ENCODE assay signal across 15 cellular contexts in genomic region chr14:93009471-93010117, GRCh38.
DNase-seq lines count a peak whose midpoint lies in the region; ATAC-seq, FAIRE-seq and TF ChIP-seq lines count a peak whose summit lies in the region.
"Had no signal": no experiment of that assay in that cellular context is flagged by ENCODE, and none has a peak within 500 bp of the region (broad histone marks: within the 10 kb centered on the region; RNA-seq: fewer than 3 reads in every experiment).

No MANE protein-coding gene starts in this region.

- H3K27me3 Mint-ChIP-seq in activated T-helper 1 cell treated with anti-CD3 and anti-CD28 coated beads, Interleukin-12 subunit alpha, Interleukin-12 subunit beta, Interleukin-2, Interleukin-4 antibody, amounts not matched to agents 30 ng/mL and 10 ng/mL and 1 ng/mL, durations not matched to agents 14 hours and 24 hours and 36 hours (ENCODE audit: insufficient read depth) = no peaks in the 10 kb centered on the region

- H2BK120ac ChIP-seq in H1 (replicated peaks; ENCODE audit: low read depth, low read length) (no peak overlapping the region), mesenchymal stem cell (ENCODE audit: low read depth, low read length) (no peak overlapping the region)

- H3K4me3 ChIP-seq in H1 (ENCODE audit: extremely low read depth in 1 of 4, insufficient read depth in 2 of 4, low read depth in 3 of 4, low read length in 4 of 4) = no peak overlapping the region
- H3K4me3 ChIP-seq in mesenchymal stem cell (ENCODE audit: insufficient read depth in 1 of 2, low read depth in 1 of 2, low read length in 2 of 2) = no peak overlapping the region

- no peak overlapping the region for H3K9ac ChIP-seq in H1 (replicated peaks in 1 of 4; ENCODE audit: extremely low read depth in 1 of 4, low read depth in 3 of 4, low read length in 3 of 4)
- peak overlapping the region; percentile 9 for H3K9ac ChIP-seq in mesenchymal stem cell (ENCODE audit: low read length)

- H2AK5ac ChIP-seq in H1 (ENCODE audit: low read depth, low read length) (no peak overlapping the region), mesenchymal stem cell (ENCODE audit: low read length, severe bottlenecking) (no peak overlapping the region)

- CTCF ChIA-PET in H1 (lab: Charles Lee; ENCODE audit: partially characterized antibody) = interaction anchor here (0.7 to 2.0 kb wide), 3 partner anchors 10 to 65 kb away, joined by 3 to 4 read pairs (median 4); no protein-coding TSS in a partner anchor

- peak overlapping the region; percentile 53 for H4K8ac ChIP-seq in H1 (ENCODE audit: extremely low read depth, insufficient read depth, low read length)
- no peak overlapping the region for H4K8ac ChIP-seq in mesenchymal stem cell (ENCODE audit: low read length)

- H2BK15ac ChIP-seq in H1 (ENCODE audit: low read length) = no peak overlapping the region
- no peak overlapping the region for H2BK15ac ChIP-seq in mesenchymal stem cell (ENCODE audit: low read depth, poor library complexity, severe bottlenecking)

- H3K27me3 ChIP-seq in H1 (replicated peaks in 1 of 4; ENCODE audit: control insufficient read depth in 3 of 4, extremely low read depth in 1 of 4, insufficient read depth in 3 of 4, low read length in 3 of 4) = no peaks in the 10 kb centered on the region
- no peaks in the 10 kb centered on the region for H3K27me3 ChIP-seq in mesenchymal stem cell (ENCODE audit: control insufficient read depth in 1 of 2, insufficient read depth in 1 of 2, low read length in 2 of 2)

- H3K4me3 Mint-ChIP-seq in activated T-helper 1 cell treated with anti-CD3 and anti-CD28 coated beads, Interleukin-12 subunit alpha, Interleukin-12 subunit beta, Interleukin-2, Interleukin-4 antibody, amounts not matched to agents 30 ng/mL and 10 ng/mL and 1 ng/mL, durations not matched to agents 14 hours and 24 hours and 36 hours = no peak overlapping the region

- no peaks in the 10 kb centered on the region for H3K9me3 Mint-ChIP-seq in activated T-helper 1 cell treated with anti-CD3 and anti-CD28 coated beads, Interleukin-12 subunit alpha, Interleukin-12 subunit beta, Interleukin-2, Interleukin-4 antibody, amounts not matched to agents 30 ng/mL and 10 ng/mL and 1 ng/mL, durations not matched to agents 14 hours and 24 hours and 36 hours

- FAIRE-seq in H1 (lab: Jason Lieb, UNC) = no peak
- FAIRE-seq in GM12892 (lab: Jason Lieb, UNC) = no peak
- FAIRE-seq: colon had no signal

- ATAC-seq in HG02588 (IDR thresholded peaks at IDR 0.05; ENCODE audit: unreplicated experiment) = no peak
- ATAC-seq: Panc1 had no signal

- no peak for TF ChIP-seq RAD21 in H1 (IDR thresholded peaks at IDR 0.05 in 1 of 2, conservative IDR thresholded peaks at IDR 0.05 in 1 of 2; ENCODE audit: low read depth in 2 of 2, low read length in 2 of 2)

- H3K4me1 ChIP-seq in H1 (replicated peaks in 1 of 4; ENCODE audit: control insufficient read depth in 3 of 4, insufficient read depth in 4 of 4, low read length in 3 of 4) (peaks cover 0 to 10% (median 4%) of the 10 kb centered on the region in 4 experiments; a peak in 4 of 7 replicates), mesenchymal stem cell (ENCODE audit: control insufficient read depth, insufficient read depth, low read depth, low read length) (peaks cover 47% of the 10 kb centered on the region)

- intact Hi-C loops in posterior vena cava (cut with DNase I) = loop anchor here in 1 of 2 donors (5.0 kb wide), 1 partner anchor 733 kb away; no protein-coding TSS in a partner anchor
- intact Hi-C loops in activated T-helper 1 cell treated with anti-CD3 and anti-CD28 coated beads, Interleukin-12 subunit alpha, Interleukin-12 subunit beta, Interleukin-2, Interleukin-4 antibody, amounts not matched to agents 30 ng/mL and 10 ng/mL and 1 ng/mL, durations not matched to agents 14 hours and 24 hours and 36 hours (cut with micrococcal nuclease) = no loop called here

- POLR2A ChIA-PET in H1 (lab: Charles Lee; ENCODE audit: partially characterized antibody) = no interaction called here

- no peaks in the 10 kb centered on the region for H3K9me3 ChIP-seq in H1 (ENCODE audit: insufficient read depth in 2 of 2, low read depth in 1 of 2, low read length in 1 of 2)
- no peaks in the 10 kb centered on the region for H3K9me3 ChIP-seq in mesenchymal stem cell (ENCODE audit: control insufficient read depth, low read length)

- TF ChIP-seq POLR2A in H1 (IDR thresholded peaks at IDR 0.05; ENCODE audit: control extremely low read depth in 1 of 2, low read depth in 2 of 2, low read length in 2 of 2) (no peak), GM12892 (IDR thresholded peaks at IDR 0.05; ENCODE audit: low read depth, low read length) (no peak)

- peak overlapping the region; percentile 35; the same call in 1 of the 2 replicates for H2BK5ac ChIP-seq in H1 (ENCODE audit: low read depth, low read length)
- no peak overlapping the region for H2BK5ac ChIP-seq in mesenchymal stem cell (ENCODE audit: low read depth, low read length, poor library complexity, severe bottlenecking)

- H3K36me3 Mint-ChIP-seq in activated T-helper 1 cell treated with anti-CD3 and anti-CD28 coated beads, Interleukin-12 subunit alpha, Interleukin-12 subunit beta, Interleukin-2, Interleukin-4 antibody, amounts not matched to agents 30 ng/mL and 10 ng/mL and 1 ng/mL, durations not matched to agents 14 hours and 24 hours and 36 hours (ENCODE audit: low read depth) = no peaks in the 10 kb centered on the region

- H3K36me3 ChIP-seq in H1 (ENCODE audit: control insufficient read depth in 2 of 4, insufficient read depth in 4 of 4, low read length in 3 of 4) (no peaks in the 10 kb centered on the region; a peak in 2 of 8 replicates), mesenchymal stem cell (ENCODE audit: control insufficient read depth in 1 of 2, insufficient read depth in 2 of 2, low read depth in 1 of 2, low read length in 2 of 2) (peaks cover 0 to 5% of the 10 kb centered on the region in 2 experiments)

- no peak overlapping the region for H3K56ac ChIP-seq in H1 (replicated peaks; ENCODE audit: insufficient read length, low read depth, low read length)

- H3K79me1 ChIP-seq in H1 (ENCODE audit: low read depth, low read length) (peaks cover 19% of the 10 kb centered on the region), mesenchymal stem cell (replicated peaks; ENCODE audit: low read length, poor library complexity, severe bottlenecking) (no peaks in the 10 kb centered on the region)

- no peak for TF ChIP-seq CTCF in H1 (IDR thresholded peaks at IDR 0.05; ENCODE audit: control extremely low read depth in 1 of 3, insufficient read depth in 1 of 3, low read depth in 1 of 3, low read length in 3 of 3)

- no peak overlapping the region for H3K23ac ChIP-seq in H1 (ENCODE audit: insufficient read length)
- no peak overlapping the region for H3K23ac ChIP-seq in mesenchymal stem cell (ENCODE audit: low read length in 2 of 2)

- H2BK12ac ChIP-seq in H1 (ENCODE audit: low read depth, low read length) = no peak overlapping the region
- H2BK12ac ChIP-seq in mesenchymal stem cell (ENCODE audit: low read length in 2 of 2) = no peak overlapping the region

- no peak overlapping the region for H2BK20ac ChIP-seq in H1 (ENCODE audit: low read length)

- no peak overlapping the region for H4K5ac ChIP-seq in H1 (ENCODE audit: insufficient read length, low read depth, low read length)

- H3K4ac ChIP-seq in H1 (replicated peaks; ENCODE audit: insufficient read length, low read depth, low read length) (no peak overlapping the region), mesenchymal stem cell (ENCODE audit: low read depth in 1 of 2, low read length in 2 of 2) (no peak overlapping the region)

- peaks cover 20 to 28% of the 10 kb centered on the region in 2 experiments for H4K20me1 ChIP-seq in H1 (replicated peaks in 1 of 2; ENCODE audit: control insufficient read depth in 1 of 2, insufficient read depth in 2 of 2, low read length in 2 of 2)

- no peaks in the 10 kb centered on the region for H3K23me2 ChIP-seq in H1 (ENCODE audit: low read depth, low read length)

- DNase-seq in NCI-H69 (lab: John Stamatoyannopoulos, UW) (peak; percentile 11), H1 (ENCODE audit: low read depth in 1 of 2, low spot score in 2 of 2) (no peak), mesenchymal stem cell (no peak), superior temporal gyrus (ENCODE audit: extremely low spot score) (peak; percentile 95), posterior vena cava (ENCODE audit: low spot score) (no peak), GM12892 (ENCODE audit: insufficient read length) (no peak)
- no peak for DNase-seq in activated T-helper 1 cell treated with anti-CD3 and anti-CD28 coated beads, Interleukin-12 subunit alpha, Interleukin-12 subunit beta, Interleukin-2, Interleukin-4 antibody, amounts not matched to agents 30 ng/mL and 10 ng/mL and 1 ng/mL, durations not matched to agents 14 hours and 24 hours and 36 hours (ENCODE audit: low spot score)
- DNase-seq: activated CD4-positive, alpha-beta T cell treated with anti-CD3 and anti-CD28 coated beads for 1 hour; activated naive CD4-positive, alpha-beta T cell treated with Interleukin-2 at 50 U/mL for 16 hours; DMS53; IMR-90; stimulated activated naive CD4-positive, alpha-beta T cell treated with Interleukin-2 at 50 U/mL for 16 hours had no signal

- H3K4me1 Mint-ChIP-seq in activated T-helper 1 cell treated with anti-CD3 and anti-CD28 coated beads, Interleukin-12 subunit alpha, Interleukin-12 subunit beta, Interleukin-2, Interleukin-4 antibody, amounts not matched to agents 30 ng/mL and 10 ng/mL and 1 ng/mL, durations not matched to agents 14 hours and 24 hours and 36 hours (ENCODE audit: low read depth) = peaks cover 12% of the 10 kb centered on the region

- 93% methylated on average over 17 of the region's 17 CpGs; no CpG with 5 or more reads in 1 of the 2 experiments for whole genome bisulfite sequencing in H1 (ENCODE audit: extremely low coverage in 1 of 2, insufficient coverage in 1 of 2, insufficient read length in 1 of 2, insufficient replicate concordance in 2 of 2, low coverage in 1 of 2, low lambda C conversion rate in 2 of 2, missing lambda C conversion rate in 1 of 2), 2 experiments
- WGBS in mesenchymal stem cell = 81% methylated on average over 17 of the region's 17 CpGs

- H4K91ac ChIP-seq in H1 (replicated peaks; ENCODE audit: insufficient read length, low read length) (no peak overlapping the region), mesenchymal stem cell (ENCODE audit: low read length) (no peak overlapping the region)

- H3K4me2 ChIP-seq in H1 (ENCODE audit: insufficient read depth in 1 of 2, low read depth in 2 of 2, low read length in 2 of 2) = no peak overlapping the region
- no peak overlapping the region for H3K4me2 ChIP-seq in mesenchymal stem cell (ENCODE audit: low read length, poor library complexity, severe bottlenecking)

- H3K18ac ChIP-seq in H1 (ENCODE audit: extremely low read depth, low read length) (no peak overlapping the region), mesenchymal stem cell (ENCODE audit: low read depth in 1 of 2, low read length in 2 of 2) (no peak overlapping the region)

- TF ChIP-seq EP300 in H1 (IDR thresholded peaks at IDR 0.05; ENCODE audit: borderline replicate concordance in 1 of 2, low read depth in 2 of 2, low read length in 2 of 2) = no peak

- peaks cover 0 to 71% of the 10 kb centered on the region in 2 experiments; a peak in 2 of 4 replicates for H3K79me2 ChIP-seq in H1 (ENCODE audit: control insufficient read depth in 1 of 2, insufficient read depth in 2 of 2, low read length in 2 of 2)

- H2AFZ ChIP-seq in H1 (ENCODE audit: low read length) (no peak overlapping the region), mesenchymal stem cell (ENCODE audit: low read depth, low read length) (no peak overlapping the region)

- H3K27ac ChIP-seq in H1 (ENCODE audit: low read depth, low read length) (no peak overlapping the region), mesenchymal stem cell (ENCODE audit: low read length, poor library complexity, severe bottlenecking) (no peak overlapping the region)

- no peak overlapping the region for H3K14ac ChIP-seq in H1 (ENCODE audit: insufficient read length)
- H3K14ac ChIP-seq in mesenchymal stem cell (ENCODE audit: low read length in 2 of 2) = no peak overlapping the region

- no peak overlapping the region for H3K27ac Mint-ChIP-seq in activated T-helper 1 cell treated with anti-CD3 and anti-CD28 coated beads, Interleukin-12 subunit alpha, Interleukin-12 subunit beta, Interleukin-2, Interleukin-4 antibody, amounts not matched to agents 30 ng/mL and 10 ng/mL and 1 ng/mL, durations not matched to agents 14 hours and 24 hours and 36 hours

Comparison
In these comparisons a context has a peak if more than half of its experiments do, and no peak if none do; other contexts are left out.
1. DNase-seq: peak in NCI-H69 (single experiment) and superior temporal gyrus (single experiment); none in H1 (0 of 2), mesenchymal stem cell (single experiment), posterior vena cava (single experiment), GM12892 (single experiment) and activated T-helper 1 cell treated with anti-CD3 and anti-CD28 coated beads, Interleukin-12 subunit alpha, Interleukin-12 subunit beta, Interleukin-2, Interleukin-4 antibody, amounts not matched to agents 30 ng/mL and 10 ng/mL and 1 ng/mL, durations not matched to agents 14 hours and 24 hours and 36 hours (single experiment).